ENCODE assay signal across 4 cellular contexts in genomic region chr5:139345442-139345841, GRCh38. TPM values are rescaled to one million over a fixed set of nuclear protein-coding genes. Genes with fewer than 3 reads are reported as not detected.
"Had no signal": no experiment of that assay in that cellular context is flagged by ENCODE, and none has a peak within 500 bp of the region (broad histone marks: within the 10 kb centered on the region; RNA-seq: fewer than 3 reads in every experiment).

No MANE protein-coding gene starts in this region.

RNA-seq across cellular contexts. Expression of gene SLC23A1, which starts 37.7 kb away (rescaled TPM):
- total RNA-seq: astrocyte, cardiac muscle cell, NCI-H460, RPMI7951 had no signal

RNA-seq across cellular contexts. Expression of gene MZB1, which starts 44.3 kb away (rescaled TPM):
- total RNA-seq: astrocyte, RPMI7951 had no signal
